Comparison of ENCODE assay signal across 15 cellular contexts in the genomic region with DNA sequence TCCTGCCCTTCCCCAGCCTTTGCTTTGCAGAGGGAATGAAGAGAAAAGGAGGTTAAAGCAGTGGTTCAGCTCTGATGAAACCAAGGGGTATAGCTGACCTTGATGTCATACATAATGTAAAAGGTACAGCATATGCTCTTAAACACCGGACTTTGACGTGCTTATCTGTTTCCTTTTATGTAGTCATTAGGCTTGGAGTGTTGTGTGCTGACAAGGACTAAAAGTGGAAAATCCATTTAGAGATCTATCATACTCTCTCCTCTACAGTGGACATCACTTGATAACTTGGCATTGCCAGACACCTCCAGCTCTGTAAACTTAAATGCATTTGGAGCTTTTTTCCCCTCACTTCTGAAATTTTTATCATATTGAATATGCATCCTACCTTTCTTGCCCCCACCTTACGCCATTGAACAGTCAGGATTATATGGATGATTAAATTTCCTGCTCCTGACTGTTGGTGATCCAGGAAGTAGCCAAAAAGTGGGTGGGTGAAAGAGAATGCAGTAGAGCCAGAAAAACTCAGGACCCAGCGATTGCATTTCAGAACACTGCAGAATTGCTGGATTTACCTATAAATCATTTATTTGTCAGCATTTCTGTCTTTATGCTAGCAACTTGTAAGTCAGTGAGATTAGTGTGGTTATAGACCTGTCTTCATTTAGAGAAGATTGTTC. TPM values are rescaled to one million over a fixed set of nuclear protein-coding genes. Genes with fewer than 3 reads are reported as not detected.
DNase-seq lines count a peak whose midpoint lies in the region; ATAC-seq, FAIRE-seq and TF ChIP-seq lines count a peak whose summit lies in the region.
"Had no signal": no experiment of that assay in that cellular context is flagged by ENCODE, and none has a peak within 500 bp of the region (broad histone marks: within the 10 kb centered on the region; RNA-seq: fewer than 3 reads in every experiment).

No MANE protein-coding gene starts in this region.

- H3K14ac ChIP-seq in trophoblast cell (ENCODE audit: low read length) = no peak overlapping the region

- peaks cover 72 to 98% (median 94%) of the 10 kb centered on the region in 7 donors for H3K4me1 Mint-ChIP-seq in naive thymus-derived CD4-positive, alpha-beta T cell

- H3K9me1 ChIP-seq in K562 (ENCODE audit: control insufficient read depth, insufficient read depth, low read length) = peaks cover 3% of the 10 kb centered on the region

- H3K27me3 Mint-ChIP-seq in naive thymus-derived CD4-positive, alpha-beta T cell = no peaks in the 10 kb centered on the region

- BruUV-seq in K562 (replicated peaks; lab: Mats Ljungman, UMichigan) = no TSS peak

- no peaks in the 10 kb centered on the region for H3K9me3 ChIP-seq in DND-41 (ENCODE audit: insufficient read depth, low read length, severe bottlenecking)
- H3K9me3 ChIP-seq in K562 (replicated peaks; ENCODE audit: control insufficient read depth, insufficient read depth, low read depth, low read length) = no peaks in the 10 kb centered on the region
- H3K9me3 ChIP-seq in naive thymus-derived CD4-positive, alpha-beta T cell (ENCODE audit: control insufficient read depth in 2 of 3, low read length in 3 of 3) = no peaks in the 10 kb centered on the region
- peaks cover 6% of the 10 kb centered on the region for H3K9me3 ChIP-seq in trophoblast cell (ENCODE audit: insufficient read depth, low read depth, low read length)
- H3K9me3 ChIP-seq: pancreas had no signal

- H2AK5ac ChIP-seq in trophoblast cell (ENCODE audit: low read length) = no peak overlapping the region

- H3K27ac Mint-ChIP-seq in naive thymus-derived CD4-positive, alpha-beta T cell = peak overlapping the region; percentile 65 to 96 (median 86)

- H4K12ac ChIP-seq in trophoblast cell (ENCODE audit: low read depth, low read length) = no peak overlapping the region

- no peak overlapping the region for H2BK12ac ChIP-seq in trophoblast cell (ENCODE audit: low read length)

- H3K9ac ChIP-seq in DND-41 (ENCODE audit: low read depth, low read length) (no peak overlapping the region), K562 (ENCODE audit: insufficient read depth in 1 of 2, low read depth in 2 of 2, low read length in 2 of 2) (no peak overlapping the region; a peak in 1 of 4 replicates), trophoblast cell (ENCODE audit: low read length) (no peak overlapping the region)

- H2BK5ac ChIP-seq in trophoblast cell (ENCODE audit: low read depth, low read length, poor library complexity) = no peak overlapping the region

- H3K36me3 ChIP-seq in DND-41 (ENCODE audit: insufficient read depth, low read length) = peaks cover 26% of the 10 kb centered on the region
- H3K36me3 ChIP-seq in K562 (ENCODE audit: control insufficient read depth, insufficient read depth, low read length) = no peaks in the 10 kb centered on the region; the same call in 1 of the 3 replicates
- H3K36me3 ChIP-seq in naive thymus-derived CD4-positive, alpha-beta T cell (ENCODE audit: control insufficient read depth in 2 of 3, insufficient read depth in 3 of 3, low read length in 3 of 3) = peaks cover 0 to 5% (median 0%) of the 10 kb centered on the region in 3 experiments
- peaks cover 0 to 6% of the 10 kb centered on the region in 2 experiments for H3K36me3 ChIP-seq in trophoblast cell (ENCODE audit: control insufficient read depth in 1 of 2, insufficient read depth in 2 of 2, low read length in 2 of 2)
- H3K36me3 ChIP-seq: pancreas had no signal

- H3K23ac ChIP-seq in trophoblast cell (ENCODE audit: low read length) = no peak overlapping the region

- H3K4ac ChIP-seq in trophoblast cell (ENCODE audit: low read depth, low read length) = no peak overlapping the region

- POLR2A ChIA-PET in K562 (lab: Yijun Ruan, JAX) = interaction anchor here (1.2 to 2.6 kb wide), 2 partner anchors 11 to 38 kb away, joined by 3 to 5 read pairs; no protein-coding TSS in a partner anchor
- POLR2A ChIA-PET in naive thymus-derived CD4-positive, alpha-beta T cell (lab: Charles Lee) = interaction anchor here (0.7 to 2.1 kb wide), 8 partner anchors 9 to 82 kb away, joined by 3 to 8 read pairs (median 3); no protein-coding TSS in a partner anchor

- no peak for TF ChIP-seq POLR2A in K562 (conservative IDR thresholded peaks at IDR 0.05)

- peak overlapping the region in 7 of 10 donors; percentile 26 to 98 (median 59) for H3K4me3 Mint-ChIP-seq in naive thymus-derived CD4-positive, alpha-beta T cell

- no peak for TF ChIP-seq EP300 in K562 (IDR thresholded peaks at IDR 0.05; ENCODE audit: low read length)

- H3K27ac ChIP-seq in DND-41 (ENCODE audit: low read length) (peak overlapping the region; percentile 43), K562 (ENCODE audit: extremely low read depth, low read depth, low read length) (no peak overlapping the region; the same call in 2 of the 3 replicates), trophoblast cell (ENCODE audit: low read depth, low read length) (no peak overlapping the region)
- H3K27ac ChIP-seq in naive thymus-derived CD4-positive, alpha-beta T cell (ENCODE audit: low read depth, low read length) = peak overlapping the region; percentile 55
- H3K27ac ChIP-seq: pancreas, VCaP had no signal

- TF ChIP-seq CTCF in DND-41 (IDR thresholded peaks at IDR 0.05; ENCODE audit: borderline replicate concordance, extremely low read depth, low read length, poor library complexity, severe bottlenecking) = no peak
- no peak for TF ChIP-seq CTCF in K562 (IDR thresholded peaks at IDR 0.05 in 2 of 3, conservative IDR thresholded peaks at IDR 0.05 in 1 of 3; ENCODE audit: insufficient read depth in 2 of 3, low read depth in 1 of 3, low read length in 3 of 3)

- no peak overlapping the region for H3K4me2 ChIP-seq in DND-41 (ENCODE audit: insufficient read depth, low read length)
- H3K4me2 ChIP-seq in K562 (ENCODE audit: insufficient read depth, low read length) = peak overlapping the region; percentile 9; the same call in 1 of the 2 replicates
- no peak overlapping the region for H3K4me2 ChIP-seq in trophoblast cell (ENCODE audit: low read length)

- H3K79me2 ChIP-seq in DND-41 (ENCODE audit: insufficient read depth, low read length) (peaks cover 97% of the 10 kb centered on the region), K562 (ENCODE audit: control insufficient read depth, insufficient read depth, low read length) (peaks cover 56% of the 10 kb centered on the region), trophoblast cell (ENCODE audit: control insufficient read depth, insufficient read depth, low read length, poor library complexity) (peaks cover 9% of the 10 kb centered on the region)

- in situ Hi-C loops in K562 (cut with MboI) = no loop called here

- peak; percentile 55 for FAIRE-seq in K562 (lab: Jason Lieb, UNC)
- FAIRE-seq: pancreas had no signal

- DNase-seq in DND-41 (no peak), NCI-H69 (lab: John Stamatoyannopoulos, UW) (peak; percentile 45), K562 (ENCODE audit: extremely low read depth in 1 of 4, low spot score in 3 of 4) (peak in 1 of 4 experiments; percentile 49), trophoblast cell (no peak), epidermal melanocyte (ENCODE audit: insufficient read length, low spot score) (no peak), HUDEP-2 (lab: John Stamatoyannopoulos, UW; ENCODE audit: unreplicated experiment in 76 of 76) (no peak), hypothalamus (lab: John Stamatoyannopoulos, UW) (no peak)
- no peak for DNase-seq in naive thymus-derived CD4-positive, alpha-beta T cell
- DNase-seq: C1 segment of cervical spinal cord, GDM1, left ventricle myocardium superior, NCI-H446 treated with DMSO at 0.1 percent for 48 hours, pancreas, SHP77 had no signal

- TF ChIP-seq RAD21 in K562 (CRISPR knock-in tag; conservative IDR thresholded peaks at IDR 0.05 in 1 of 2, IDR thresholded peaks at IDR 0.05 in 1 of 2) = no peak

- H4K20me1 ChIP-seq in DND-41 (ENCODE audit: insufficient read depth, low read length) (peaks cover 49% of the 10 kb centered on the region), K562 (replicated peaks; ENCODE audit: control insufficient read depth, insufficient read depth, low read length) (no peaks in the 10 kb centered on the region)

- peaks cover 12% of the 10 kb centered on the region for H3K79me1 ChIP-seq in trophoblast cell (ENCODE audit: low read length)

- H3K4me1 ChIP-seq in DND-41 (ENCODE audit: insufficient read depth, low read length) (peaks cover 13% of the 10 kb centered on the region; the same call in 1 of the 2 replicates), K562 (replicated peaks in 1 of 2; ENCODE audit: control insufficient read depth in 2 of 2, insufficient read depth in 2 of 2, low read length in 2 of 2) (peaks cover 0 to 56% of the 10 kb centered on the region in 2 experiments; a peak in 4 of 5 replicates), trophoblast cell (ENCODE audit: control insufficient read depth in 1 of 2, insufficient read depth in 2 of 2, low read length in 2 of 2) (peaks cover 7 to 22% of the 10 kb centered on the region in 2 experiments)
- peaks cover 83 to 87% of the 10 kb centered on the region in 2 donors for H3K4me1 ChIP-seq in naive thymus-derived CD4-positive, alpha-beta T cell (ENCODE audit: control insufficient read depth in 2 of 2, insufficient read depth in 2 of 2, low read length in 2 of 2)

- ATAC-seq in DND-41 (ENCODE audit: insufficient read depth, low read depth) (no peak), K562 (peak; percentile 58)
- no peak for ATAC-seq in naive thymus-derived CD4-positive, alpha-beta T cell
- ATAC-seq: left ventricle myocardium superior, pancreas had no signal

- H3K9me3 Mint-ChIP-seq in naive thymus-derived CD4-positive, alpha-beta T cell = peaks cover 0 to 1% (median 0%) of the 10 kb centered on the region in 11 donors

- H3K18ac ChIP-seq in trophoblast cell (ENCODE audit: low read length) = no peak overlapping the region

- peaks cover 0 to 39% (median 30%) of the 10 kb centered on the region in 5 donors for H3K36me3 Mint-ChIP-seq in naive thymus-derived CD4-positive, alpha-beta T cell

- WGBS in K562 (ENCODE audit: insufficient coverage, low coverage, missing lambda C conversion rate) = 32% methylated on average over 4 of the region's 4 CpGs
- WGBS in trophoblast cell (ENCODE audit: extremely low coverage, insufficient coverage, insufficient read length) = no CpG with 5 or more reads among the region's 4 CpGs

- intact Hi-C loops in K562 (cut with micrococcal nuclease) = no loop called here
- intact Hi-C loops in naive thymus-derived CD4-positive, alpha-beta T cell (cut with micrococcal nuclease) = loop anchor here in 1 of 2 donors (5.0 kb wide), 2 partner anchors 43 to 288 kb away; partner anchors contain the start of gene DMXL1

- H4K8ac ChIP-seq in trophoblast cell (ENCODE audit: low read depth, low read length) = no peak overlapping the region

- no peak overlapping the region for H4K91ac ChIP-seq in trophoblast cell (ENCODE audit: low read depth, low read length)

- no peak overlapping the region for H2BK120ac ChIP-seq in trophoblast cell (ENCODE audit: insufficient read depth, low read length, poor library complexity)

- H3K27me3 ChIP-seq in DND-41 (ENCODE audit: insufficient read depth, low read length, poor library complexity) (no peaks in the 10 kb centered on the region), K562 (ENCODE audit: control insufficient read depth in 2 of 2, insufficient read depth in 2 of 2, low read length in 2 of 2) (no peaks in the 10 kb centered on the region), trophoblast cell (ENCODE audit: insufficient read depth, low read length) (no peaks in the 10 kb centered on the region)
- no peaks in the 10 kb centered on the region for H3K27me3 ChIP-seq in naive thymus-derived CD4-positive, alpha-beta T cell (ENCODE audit: control insufficient read depth in 2 of 2, insufficient read depth in 2 of 2, low read length in 2 of 2)
- H3K27me3 ChIP-seq: pancreas had no signal

- CTCF ChIA-PET in K562 (lab: Yijun Ruan, JAX; ENCODE audit: low intra/inter-chr PET ratio) = no interaction called here
- CTCF ChIA-PET in naive thymus-derived CD4-positive, alpha-beta T cell (lab: Charles Lee) = interaction anchor here (0.5 to 1.3 kb wide), 9 partner anchors 9 to 284 kb away, joined by 3 to 5 read pairs (median 3); no protein-coding TSS in a partner anchor

- H3K4me3 ChIP-seq in DND-41 (ENCODE audit: low read depth in 1 of 2, low read length in 2 of 2) (no peak overlapping the region), K562 (no peak overlapping the region), trophoblast cell (ENCODE audit: low read depth, low read length) (no peak overlapping the region)
- H3K4me3 ChIP-seq in naive thymus-derived CD4-positive, alpha-beta T cell (ENCODE audit: low read length) = no peak overlapping the region
- H3K4me3 ChIP-seq: pancreas had no signal

- H2AFZ ChIP-seq in DND-41 (ENCODE audit: low read depth, low read length) = no peak overlapping the region
- H2AFZ ChIP-seq in K562 (ENCODE audit: low read depth, low read length) = no peak overlapping the region
- no peak overlapping the region for H2AFZ ChIP-seq in trophoblast cell (ENCODE audit: insufficient read depth, low read length, poor library complexity)

RNA-seq across cellular contexts. Expression of gene TNFAIP8, which starts 4.1 kb away (rescaled TPM):
- 10.6 and 20.5 TPM in 2 replicates for total RNA-seq in K562 (2011; cell fraction: chromatin; rRNA removed; ENCODE audit: low replicate concordance)
- total RNA-seq in K562 (2011; cell fraction: nucleolus; rRNA removed) = 7.8 and 9.0 TPM in 2 replicates
- 12.6 and 24.7 TPM in 2 replicates for total RNA-seq in K562 (2011; cell fraction: nucleoplasm; rRNA removed)
- total RNA-seq in K562 (2014; rRNA removed) = 42.0 and 46.0 TPM in 2 replicates
- 38.5 and 47.4 TPM in 2 replicates for total RNA-seq in K562 (2014; rRNA removed; fragmentation: Illumina TruSeq; extraction: Trizol)
- 44.8 and 47.0 TPM in 2 replicates for total RNA-seq in K562 (2015; rRNA removed; fragmentation: Illumina TruSeq; extraction: Trizol)
- 33.6 and 36.7 TPM in 2 replicates for total RNA-seq in K562 (2021)
- polyA plus RNA-seq in K562 (2011; rRNA removed) = 44.6 and 52.2 TPM in 2 replicates
- 35.0 and 41.8 TPM in 2 replicates for polyA plus RNA-seq in K562 (2011; cell fraction: cytosol; rRNA removed)
- polyA plus RNA-seq in K562 (2011; cell fraction: nucleus; rRNA removed) = 20.2 and 24.7 TPM in 2 replicates
- 37.7 and 53.3 TPM in 2 replicates for polyA plus RNA-seq in K562 (2012)
- 49.3 and 57.3 TPM in 2 replicates for polyA plus RNA-seq in K562 (2014; fragmentation: Illumina TruSeq; extraction: Trizol)
- 10 to 100 TPM; 29.9 to 34.3 TPM for polyA plus RNA-seq in K562 (2014; fragmentation: Nextera tagmentation; extraction: Ambion mirVana)
- 35.8 and 47.6 TPM in 2 replicates for polyA plus RNA-seq in K562 (2014; rRNA removed)
- 45.1 and 60.6 TPM in 2 replicates for polyA minus RNA-seq in K562 (2011; rRNA and poly(A)+ RNA removed)
- polyA minus RNA-seq in K562 (2011; cell fraction: cytosol; rRNA and poly(A)+ RNA removed) = 38.1 and 47.6 TPM in 2 replicates
- 9.3 and 20.3 TPM in 2 replicates for polyA minus RNA-seq in K562 (2011; cell fraction: nucleus; rRNA and poly(A)+ RNA removed)
- 100 to 1,000 TPM; 102 to 162 (median 130) TPM for total RNA-seq in naive thymus-derived CD4-positive, alpha-beta T cell
- 100 to 1,000 TPM; 261 to 285 TPM for polyA plus RNA-seq in naive thymus-derived CD4-positive, alpha-beta T cell
- 58.8 and 59.8 TPM in 2 replicates for polyA plus RNA-seq in trophoblast cell (2013)

Comparison
In these comparisons a context has a peak if more than half of its experiments do, and no peak if none do; other contexts are left out.
1. H3K27ac ChIP-seq: peak in DND-41 (single experiment) and naive thymus-derived CD4-positive, alpha-beta T cell (single experiment); none in K562 (single experiment) and trophoblast cell (single experiment).